Comparison of ENCODE assay signal across 16 cellular contexts in genomic region chr18:44912740-44913478, GRCh38.
"Had no signal": no experiment of that assay in that cellular context is flagged by ENCODE, and none has a peak within 500 bp of the region (broad histone marks: within the 10 kb centered on the region; RNA-seq: fewer than 3 reads in every experiment).

No MANE protein-coding gene starts in this region.

- H3K9me3 Mint-ChIP-seq: neural progenitor cell had no signal

- H3K9me3 ChIP-seq: adrenal gland, mucosa of descending colon, pancreas, stomach, thoracic aorta had no signal

- H2AFZ ChIP-seq: neural progenitor cell had no signal

- H3K9ac ChIP-seq: neural progenitor cell had no signal

- H3K4me2 ChIP-seq: neural progenitor cell had no signal

- H3K4me3 Mint-ChIP-seq: neural progenitor cell had no signal

- H3K36me3 ChIP-seq: adrenal gland, neural progenitor cell, pancreas, stomach, thoracic aorta had no signal

- H3K27me3 ChIP-seq: adrenal gland, neural progenitor cell, pancreas, stomach had no signal

- FAIRE-seq: pancreas had no signal

- H3K4me1 ChIP-seq: neural progenitor cell had no signal

- ATAC-seq: mucosa of descending colon, pancreas had no signal

- DNase-seq: activated CD4-positive, alpha-beta T cell treated with anti-CD3 and anti-CD28 coated beads, Interleukin-2, amount 50 U/mL, for 4 hours; activated CD4-positive, CD25-positive, alpha-beta regulatory T cell treated with anti-CD3 and anti-CD28 coated beads, Interleukin-2, amount 50 U/mL, for 72 hours; activated naive CD4-positive, alpha-beta T cell treated with anti-CD3 and anti-CD28 coated beads, Interleukin-2, amount 50 U/mL, for 16 hours; activated T-cell treated with anti-CD3 and anti-CD28 coated beads, Interleukin-2, amount 50 U/mL, for 1 hour; adrenal gland; central memory CD4-positive, alpha-beta T cell; cortex of kidney; effector CD8-positive, alpha-beta T cell; erythroblast; mucosa of descending colon; pancreas; stimulated activated CD4-positive, alpha-beta T cell treated with anti-CD3 and anti-CD28 coated beads, Interleukin-15, amount 100 ng/mL, for 24 hours; stimulated activated CD4-positive, alpha-beta T cell treated with anti-CD3 and anti-CD28 coated beads, Interleukin-4, amount 100 ng/mL, for 24 hours; stomach had no signal

- H3K4me3 ChIP-seq: adrenal gland, mucosa of descending colon, neural progenitor cell, pancreas, stomach, thoracic aorta had no signal

- H3K27ac Mint-ChIP-seq: neural progenitor cell had no signal

- H3K27ac ChIP-seq: adrenal gland, neural progenitor cell, pancreas, stomach, thoracic aorta had no signal
